Comparison of ENCODE assay signal across 8 cellular contexts in genomic region chr9:128818839-128819715, GRCh38. TPM values are rescaled to one million over a fixed set of nuclear protein-coding genes. Genes with fewer than 3 reads are reported as not detected.
DNase-seq lines count a peak whose midpoint lies in the region; ATAC-seq and TF ChIP-seq lines count a peak whose summit lies in the region.

No MANE protein-coding gene starts in this region.

- peaks cover 19% of the 10 kb centered on the region for H3K4me1 Mint-ChIP-seq in CD14-positive monocyte

- peaks cover 19 to 32% of the 10 kb centered on the region in 2 donors for H3K36me3 Mint-ChIP-seq in CD14-positive monocyte

- peaks cover 12% of the 10 kb centered on the region; the same call in 1 of the 2 replicates for H3K36me3 ChIP-seq in SK-N-MC (ENCODE audit: insufficient read depth, low read length)

- peak overlapping the region; percentile 46 for H3K9ac ChIP-seq in SK-N-MC (ENCODE audit: insufficient read length)

- intact Hi-C loops in CD14-positive monocyte (cut with micrococcal nuclease): no loop called here

- H3K9me3 ChIP-seq in SK-N-MC (ENCODE audit: low read depth, low read length) (no peaks in the 10 kb centered on the region), iPS-18c (ENCODE audit: control insufficient read depth, insufficient read depth, low read length) (no peaks in the 10 kb centered on the region)

- peaks cover 0 to 3% (median 0%) of the 10 kb centered on the region in 7 donors for H3K9me3 Mint-ChIP-seq in CD14-positive monocyte

- no peak for TF ChIP-seq CTCF in CD14-positive monocyte (IDR thresholded peaks at IDR 0.05)
- TF ChIP-seq CTCF in astrocyte of the spinal cord (IDR thresholded peaks at IDR 0.05; ENCODE audit: low read depth, low read length): no peak

- in situ Hi-C loops in astrocyte of the spinal cord (cut with HindIII; ENCODE audit: low sequenced_read_pairs): no loop called here

- H3K4me3 ChIP-seq in SK-N-MC (peak overlapping the region; percentile 76), astrocyte of the spinal cord (ENCODE audit: low read depth, low read length) (peak overlapping the region; percentile 63), iPS-18c (ENCODE audit: insufficient read depth, low read depth, low read length) (peak overlapping the region; percentile 56), skeletal muscle cell (ENCODE audit: low read depth, low read length) (peak overlapping the region; percentile 71)

- DNase-seq in CD14-positive monocyte (ENCODE audit: low spot score) (no peak), SK-N-MC (ENCODE audit: low read depth, low spot score) (no peak), astrocyte of the spinal cord (ENCODE audit: low read depth, low spot score) (no peak), skeletal muscle cell (ENCODE audit: low read depth) (no peak), NCI-H446 (lab: John Stamatoyannopoulos, UW) (no peak)

- ATAC-seq in GM19351 (IDR thresholded peaks at IDR 0.05; ENCODE audit: unreplicated experiment) (peak; percentile 30), HG03460 (IDR thresholded peaks at IDR 0.05; ENCODE audit: unreplicated experiment) (peak; percentile 19)

- peaks cover 3 to 10% (median 9%) of the 10 kb centered on the region in 3 donors for H3K27me3 Mint-ChIP-seq in CD14-positive monocyte (ENCODE audit: low read depth in 3 of 3)

- peak overlapping the region; percentile 77 to 89 for H3K4me3 Mint-ChIP-seq in CD14-positive monocyte

- peak overlapping the region in 1 of 7 donors; percentile 19 for H3K27ac Mint-ChIP-seq in CD14-positive monocyte

- no peak overlapping the region for H3K27ac ChIP-seq in SK-N-MC

RNA-seq across cellular contexts. Expression of gene ENDOG, which starts 0.8 kb away (rescaled TPM):
- 10 to 100 TPM; 13.0 to 24.6 TPM for polyA plus RNA-seq in CD14-positive monocyte

RNA-seq across cellular contexts. Expression of gene SPOUT1, which starts 10.5 kb away (rescaled TPM):
- polyA plus RNA-seq in CD14-positive monocyte: 10 to 100 TPM; 25.7 to 29.9 TPM

RNA-seq across cellular contexts. Expression of gene TBC1D13, which starts 32.0 kb away (rescaled TPM):
- polyA plus RNA-seq in CD14-positive monocyte: 10 to 100 TPM in 1 of 2 donors, 1 to 10 TPM in 1; 9.9 to 13.8 TPM

RNA-seq across cellular contexts. Expression of gene ZER1, which starts 47.4 kb away (rescaled TPM):
- polyA plus RNA-seq in CD14-positive monocyte: 10 to 100 TPM; 16.1 to 25.6 TPM
